In the genomic region with DNA sequence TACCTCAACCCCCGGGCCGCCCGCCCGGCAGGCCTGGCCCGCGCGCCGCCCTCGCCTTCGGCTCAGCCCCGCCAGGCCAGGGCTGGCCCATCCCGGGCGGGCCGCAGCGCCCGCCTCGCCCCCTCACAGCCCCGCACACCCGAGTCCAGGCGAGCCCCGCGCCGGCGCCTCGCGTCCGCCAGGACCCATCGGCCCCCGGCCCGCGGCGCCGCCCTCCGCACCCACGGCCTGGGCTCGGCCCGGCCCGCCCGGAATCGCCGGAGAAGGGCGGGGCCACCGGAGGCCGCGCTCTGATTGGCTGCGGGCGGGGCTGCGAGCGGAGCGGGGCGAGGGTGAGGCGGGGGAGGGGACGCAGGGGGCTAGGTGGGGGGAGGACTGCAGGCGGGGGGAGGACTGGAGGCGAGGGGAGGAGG, we compare ENCODE assay signal across 1 cellular context.
A peak's percentile ranks its signal among the peaks of the same experiment; 100 is the strongest.
TF ChIP-seq lines count a peak whose summit lies in the region.

No MANE protein-coding gene starts in this region.

TF ChIP-seq in WTC11, 78 proteins besides CTCF, POLR2A, EP300 and RAD21 (continued from another document):
- TF ChIP-seq, protein P1, sequence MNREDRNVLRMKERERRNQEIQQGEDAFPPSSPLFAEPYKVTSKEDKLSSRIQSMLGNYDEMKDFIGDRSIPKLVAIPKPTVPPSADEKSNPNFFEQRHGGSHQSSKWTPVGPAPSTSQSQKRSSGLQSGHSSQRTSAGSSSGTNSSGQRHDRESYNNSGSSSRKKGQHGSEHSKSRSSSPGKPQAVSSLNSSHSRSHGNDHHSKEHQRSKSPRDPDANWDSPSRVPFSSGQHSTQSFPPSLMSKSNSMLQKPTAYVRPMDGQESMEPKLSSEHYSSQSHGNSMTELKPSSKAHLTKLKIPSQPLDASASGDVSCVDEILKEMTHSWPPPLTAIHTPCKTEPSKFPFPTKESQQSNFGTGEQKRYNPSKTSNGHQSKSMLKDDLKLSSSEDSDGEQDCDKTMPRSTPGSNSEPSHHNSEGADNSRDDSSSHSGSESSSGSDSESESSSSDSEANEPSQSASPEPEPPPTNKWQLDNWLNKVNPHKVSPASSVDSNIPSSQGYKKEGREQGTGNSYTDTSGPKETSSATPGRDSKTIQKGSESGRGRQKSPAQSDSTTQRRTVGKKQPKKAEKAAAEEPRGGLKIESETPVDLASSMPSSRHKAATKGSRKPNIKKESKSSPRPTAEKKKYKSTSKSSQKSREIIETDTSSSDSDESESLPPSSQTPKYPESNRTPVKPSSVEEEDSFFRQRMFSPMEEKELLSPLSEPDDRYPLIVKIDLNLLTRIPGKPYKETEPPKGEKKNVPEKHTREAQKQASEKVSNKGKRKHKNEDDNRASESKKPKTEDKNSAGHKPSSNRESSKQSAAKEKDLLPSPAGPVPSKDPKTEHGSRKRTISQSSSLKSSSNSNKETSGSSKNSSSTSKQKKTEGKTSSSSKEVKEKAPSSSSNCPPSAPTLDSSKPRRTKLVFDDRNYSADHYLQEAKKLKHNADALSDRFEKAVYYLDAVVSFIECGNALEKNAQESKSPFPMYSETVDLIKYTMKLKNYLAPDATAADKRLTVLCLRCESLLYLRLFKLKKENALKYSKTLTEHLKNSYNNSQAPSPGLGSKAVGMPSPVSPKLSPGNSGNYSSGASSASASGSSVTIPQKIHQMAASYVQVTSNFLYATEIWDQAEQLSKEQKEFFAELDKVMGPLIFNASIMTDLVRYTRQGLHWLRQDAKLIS (CRISPR knock-in tag; IDR thresholded peaks at IDR 0.05; ENCODE audit: borderline replicate concordance), result no peak
- TF ChIP-seq, protein P2, sequence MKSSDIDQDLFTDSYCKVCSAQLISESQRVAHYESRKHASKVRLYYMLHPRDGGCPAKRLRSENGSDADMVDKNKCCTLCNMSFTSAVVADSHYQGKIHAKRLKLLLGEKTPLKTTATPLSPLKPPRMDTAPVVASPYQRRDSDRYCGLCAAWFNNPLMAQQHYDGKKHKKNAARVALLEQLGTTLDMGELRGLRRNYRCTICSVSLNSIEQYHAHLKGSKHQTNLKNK (CRISPR knock-in tag; IDR thresholded peaks at IDR 0.05), result peak; percentile 74; the same call in 1 of the 2 replicates
- TF ChIP-seq, protein P3, sequence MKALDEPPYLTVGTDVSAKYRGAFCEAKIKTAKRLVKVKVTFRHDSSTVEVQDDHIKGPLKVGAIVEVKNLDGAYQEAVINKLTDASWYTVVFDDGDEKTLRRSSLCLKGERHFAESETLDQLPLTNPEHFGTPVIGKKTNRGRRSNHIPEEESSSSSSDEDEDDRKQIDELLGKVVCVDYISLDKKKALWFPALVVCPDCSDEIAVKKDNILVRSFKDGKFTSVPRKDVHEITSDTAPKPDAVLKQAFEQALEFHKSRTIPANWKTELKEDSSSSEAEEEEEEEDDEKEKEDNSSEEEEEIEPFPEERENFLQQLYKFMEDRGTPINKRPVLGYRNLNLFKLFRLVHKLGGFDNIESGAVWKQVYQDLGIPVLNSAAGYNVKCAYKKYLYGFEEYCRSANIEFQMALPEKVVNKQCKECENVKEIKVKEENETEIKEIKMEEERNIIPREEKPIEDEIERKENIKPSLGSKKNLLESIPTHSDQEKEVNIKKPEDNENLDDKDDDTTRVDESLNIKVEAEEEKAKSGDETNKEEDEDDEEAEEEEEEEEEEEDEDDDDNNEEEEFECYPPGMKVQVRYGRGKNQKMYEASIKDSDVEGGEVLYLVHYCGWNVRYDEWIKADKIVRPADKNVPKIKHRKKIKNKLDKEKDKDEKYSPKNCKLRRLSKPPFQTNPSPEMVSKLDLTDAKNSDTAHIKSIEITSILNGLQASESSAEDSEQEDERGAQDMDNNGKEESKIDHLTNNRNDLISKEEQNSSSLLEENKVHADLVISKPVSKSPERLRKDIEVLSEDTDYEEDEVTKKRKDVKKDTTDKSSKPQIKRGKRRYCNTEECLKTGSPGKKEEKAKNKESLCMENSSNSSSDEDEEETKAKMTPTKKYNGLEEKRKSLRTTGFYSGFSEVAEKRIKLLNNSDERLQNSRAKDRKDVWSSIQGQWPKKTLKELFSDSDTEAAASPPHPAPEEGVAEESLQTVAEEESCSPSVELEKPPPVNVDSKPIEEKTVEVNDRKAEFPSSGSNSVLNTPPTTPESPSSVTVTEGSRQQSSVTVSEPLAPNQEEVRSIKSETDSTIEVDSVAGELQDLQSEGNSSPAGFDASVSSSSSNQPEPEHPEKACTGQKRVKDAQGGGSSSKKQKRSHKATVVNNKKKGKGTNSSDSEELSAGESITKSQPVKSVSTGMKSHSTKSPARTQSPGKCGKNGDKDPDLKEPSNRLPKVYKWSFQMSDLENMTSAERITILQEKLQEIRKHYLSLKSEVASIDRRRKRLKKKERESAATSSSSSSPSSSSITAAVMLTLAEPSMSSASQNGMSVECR (CRISPR knock-in tag; IDR thresholded peaks at IDR 0.05; ENCODE audit: borderline replicate concordance), result no peak
- TF ChIP-seq, protein P4, sequence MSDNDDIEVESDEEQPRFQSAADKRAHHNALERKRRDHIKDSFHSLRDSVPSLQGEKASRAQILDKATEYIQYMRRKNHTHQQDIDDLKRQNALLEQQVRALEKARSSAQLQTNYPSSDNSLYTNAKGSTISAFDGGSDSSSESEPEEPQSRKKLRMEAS (CRISPR knock-in tag; IDR thresholded peaks at IDR 0.05), result no peak
- TF ChIP-seq ZNF121 (CRISPR knock-in tag; IDR thresholded peaks at IDR 0.05), result no peak
- TF ChIP-seq FOXP1 (CRISPR knock-in tag; IDR thresholded peaks at IDR 0.05; ENCODE audit: borderline replicate concordance), result 0 out of 2 replicates have a peak, but pooled peaks have one; percentile 3
- 0 out of 2 replicates have a peak, but pooled peaks have one; percentile 11 for TF ChIP-seq ELF4 (CRISPR knock-in tag; IDR thresholded peaks at IDR 0.05; ENCODE audit: low read depth)
- peak; percentile 73 for TF ChIP-seq SP1 (CRISPR knock-in tag; conservative IDR thresholded peaks at IDR 0.05)
- TF ChIP-seq, protein P5, sequence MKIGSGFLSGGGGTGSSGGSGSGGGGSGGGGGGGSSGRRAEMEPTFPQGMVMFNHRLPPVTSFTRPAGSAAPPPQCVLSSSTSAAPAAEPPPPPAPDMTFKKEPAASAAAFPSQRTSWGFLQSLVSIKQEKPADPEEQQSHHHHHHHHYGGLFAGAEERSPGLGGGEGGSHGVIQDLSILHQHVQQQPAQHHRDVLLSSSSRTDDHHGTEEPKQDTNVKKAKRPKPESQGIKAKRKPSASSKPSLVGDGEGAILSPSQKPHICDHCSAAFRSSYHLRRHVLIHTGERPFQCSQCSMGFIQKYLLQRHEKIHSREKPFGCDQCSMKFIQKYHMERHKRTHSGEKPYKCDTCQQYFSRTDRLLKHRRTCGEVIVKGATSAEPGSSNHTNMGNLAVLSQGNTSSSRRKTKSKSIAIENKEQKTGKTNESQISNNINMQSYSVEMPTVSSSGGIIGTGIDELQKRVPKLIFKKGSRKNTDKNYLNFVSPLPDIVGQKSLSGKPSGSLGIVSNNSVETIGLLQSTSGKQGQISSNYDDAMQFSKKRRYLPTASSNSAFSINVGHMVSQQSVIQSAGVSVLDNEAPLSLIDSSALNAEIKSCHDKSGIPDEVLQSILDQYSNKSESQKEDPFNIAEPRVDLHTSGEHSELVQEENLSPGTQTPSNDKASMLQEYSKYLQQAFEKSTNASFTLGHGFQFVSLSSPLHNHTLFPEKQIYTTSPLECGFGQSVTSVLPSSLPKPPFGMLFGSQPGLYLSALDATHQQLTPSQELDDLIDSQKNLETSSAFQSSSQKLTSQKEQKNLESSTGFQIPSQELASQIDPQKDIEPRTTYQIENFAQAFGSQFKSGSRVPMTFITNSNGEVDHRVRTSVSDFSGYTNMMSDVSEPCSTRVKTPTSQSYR (CRISPR knock-in tag; IDR thresholded peaks at IDR 0.05), result no peak
- TF ChIP-seq, protein P6, sequence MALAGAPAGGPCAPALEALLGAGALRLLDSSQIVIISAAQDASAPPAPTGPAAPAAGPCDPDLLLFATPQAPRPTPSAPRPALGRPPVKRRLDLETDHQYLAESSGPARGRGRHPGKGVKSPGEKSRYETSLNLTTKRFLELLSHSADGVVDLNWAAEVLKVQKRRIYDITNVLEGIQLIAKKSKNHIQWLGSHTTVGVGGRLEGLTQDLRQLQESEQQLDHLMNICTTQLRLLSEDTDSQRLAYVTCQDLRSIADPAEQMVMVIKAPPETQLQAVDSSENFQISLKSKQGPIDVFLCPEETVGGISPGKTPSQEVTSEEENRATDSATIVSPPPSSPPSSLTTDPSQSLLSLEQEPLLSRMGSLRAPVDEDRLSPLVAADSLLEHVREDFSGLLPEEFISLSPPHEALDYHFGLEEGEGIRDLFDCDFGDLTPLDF (CRISPR knock-in tag; IDR thresholded peaks at IDR 0.05), result no peak
- no peak for TF ChIP-seq ZNF423 (CRISPR knock-in tag; IDR thresholded peaks at IDR 0.05)
- TF ChIP-seq E2F5 (CRISPR knock-in tag; IDR thresholded peaks at IDR 0.05), result no peak
- no peak for TF ChIP-seq JAZF1 (CRISPR knock-in tag; IDR thresholded peaks at IDR 0.05)
- no peak for TF ChIP-seq MXD4 (CRISPR knock-in tag; IDR thresholded peaks at IDR 0.05; ENCODE audit: borderline replicate concordance)
- no peak for TF ChIP-seq GRHL2 (CRISPR knock-in tag; IDR thresholded peaks at IDR 0.05; ENCODE audit: insufficient replicate concordance, severe bottlenecking)
- no peak for TF ChIP-seq FOXP4 (CRISPR knock-in tag; IDR thresholded peaks at IDR 0.05)
- TF ChIP-seq NR3C1 (CRISPR knock-in tag; conservative IDR thresholded peaks at IDR 0.05; ENCODE audit: low read depth), result no peak
- no peak for TF ChIP-seq CREM (CRISPR knock-in tag; IDR thresholded peaks at IDR 0.05)
- no peak for TF ChIP-seq ZNF317 (CRISPR knock-in tag; IDR thresholded peaks at IDR 0.05; ENCODE audit: borderline replicate concordance, low read depth)
- no peak for TF ChIP-seq ESRRA (CRISPR knock-in tag; IDR thresholded peaks at IDR 0.05; ENCODE audit: borderline replicate concordance)
